9 cellular contexts compared by ENCODE assay signal in the genomic region with DNA sequence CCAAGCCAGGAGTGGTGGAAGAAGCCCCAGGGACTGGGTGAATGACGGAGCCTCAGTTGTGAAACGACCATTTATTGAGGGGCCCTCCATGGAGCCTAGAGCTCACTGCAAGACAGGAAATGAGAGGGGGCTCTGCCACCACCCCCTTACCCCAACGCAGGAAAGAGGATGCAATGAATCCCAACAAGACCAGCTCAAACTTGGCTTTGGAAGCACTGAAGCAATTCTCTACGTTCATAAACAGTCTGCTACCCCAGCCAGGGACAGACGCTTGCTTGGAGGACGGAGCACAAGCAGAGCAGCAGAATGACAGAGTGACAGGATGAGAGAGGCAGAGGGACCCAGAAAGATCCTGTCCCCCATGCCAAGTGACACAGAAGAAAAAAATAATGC. TPM values are rescaled to one million over a fixed set of nuclear protein-coding genes. Genes with fewer than 3 reads are reported as not detected.
DNase-seq lines count a peak whose midpoint lies in the region; ATAC-seq and TF ChIP-seq lines count a peak whose summit lies in the region.
"Had no signal": no experiment of that assay in that cellular context is flagged by ENCODE, and none has a peak within 500 bp of the region (broad histone marks: within the 10 kb centered on the region; RNA-seq: fewer than 3 reads in every experiment).

No MANE protein-coding gene starts in this region.

- TF ChIP-seq EP300 in gastroesophageal sphincter (IDR thresholded peaks at IDR 0.05): no peak

- peak overlapping the region; percentile 94 for H3K4me2 ChIP-seq in GM23248 (ENCODE audit: unreplicated experiment)

- peaks cover 40% of the 10 kb centered on the region for H3K4me1 ChIP-seq in GM23248 (ENCODE audit: insufficient read depth)
- peaks cover 11 to 77% (median 59%) of the 10 kb centered on the region in 3 donors for H3K4me1 ChIP-seq in gastroesophageal sphincter
- peaks cover 72 to 79% (median 73%) of the 10 kb centered on the region in 3 donors for H3K4me1 ChIP-seq in skeletal muscle tissue (ENCODE audit: control insufficient read depth in 3 of 3, insufficient read depth in 3 of 3, low read length in 3 of 3)

- H3F3A ChIP-seq in GM23248 (ENCODE audit: insufficient read depth): peaks cover 12% of the 10 kb centered on the region

- no peaks in the 10 kb centered on the region for H4K20me1 ChIP-seq in GM23248 (ENCODE audit: insufficient read depth)

- H3K4me3 ChIP-seq in GM23248 (peak overlapping the region; percentile 93), WERI-Rb-1 (ENCODE audit: low read depth, low read length) (peak overlapping the region; percentile 56), gastroesophageal sphincter (peak overlapping the region; percentile 95 to 96), skeletal muscle tissue (ENCODE audit: low read length in 3 of 3) (peak overlapping the region; percentile 79 to 89 (median 86))

- H2AFZ ChIP-seq in GM23248: 0 out of 2 replicates have a peak overlapping the region, but pooled peaks have one; percentile 56

- H3K9me3 ChIP-seq in GM23248 (ENCODE audit: low read depth): no peaks in the 10 kb centered on the region
- no peaks in the 10 kb centered on the region for H3K9me3 ChIP-seq in WERI-Rb-1 (ENCODE audit: severe bottlenecking)
- H3K9me3 ChIP-seq in gastroesophageal sphincter: no peaks in the 10 kb centered on the region
- no peaks in the 10 kb centered on the region for H3K9me3 ChIP-seq in skeletal muscle tissue (ENCODE audit: control insufficient read depth in 3 of 3, low read length in 3 of 3)

- peaks cover 57% of the 10 kb centered on the region for H3K79me2 ChIP-seq in GM23248 (ENCODE audit: insufficient read depth)

- WGBS in GM23248 (ENCODE audit: low coverage in 1 of 2, low lambda C conversion rate in 2 of 2, missing lambda C conversion rate in 2 of 2), 2 experiments: 1 to 3% methylated on average over 6 of the region's 6 CpGs
- WGBS in gastroesophageal sphincter (ENCODE audit: low coverage in 1 of 2), 2 donors: 0 to 8% methylated on average over 3 of the region's 6 CpGs

- no peaks in the 10 kb centered on the region for H3K36me3 ChIP-seq in GM23248 (ENCODE audit: low read depth)
- H3K36me3 ChIP-seq in WERI-Rb-1: peaks cover 19% of the 10 kb centered on the region
- no peaks in the 10 kb centered on the region for H3K36me3 ChIP-seq in gastroesophageal sphincter
- peaks cover 0 to 2% (median 0%) of the 10 kb centered on the region in 3 donors for H3K36me3 ChIP-seq in skeletal muscle tissue (ENCODE audit: control insufficient read depth in 3 of 3, insufficient read depth in 3 of 3, low read length in 3 of 3)

- in situ Hi-C loops in GM23248 (cut with MboI): no loop called here

- no peak for TF ChIP-seq CTCF in WERI-Rb-1 (IDR thresholded peaks at IDR 0.05; ENCODE audit: low read depth, low read length)
- TF ChIP-seq CTCF in gastroesophageal sphincter (IDR thresholded peaks at IDR 0.05): no peak

- no peak for ATAC-seq in gastroesophageal sphincter
- no peak for ATAC-seq in HG03457 (IDR thresholded peaks at IDR 0.05; ENCODE audit: unreplicated experiment)

- no peaks in the 10 kb centered on the region for H3K27me3 ChIP-seq in GM23248 (replicated peaks; ENCODE audit: insufficient read depth)
- H3K27me3 ChIP-seq in WERI-Rb-1 (ENCODE audit: insufficient read depth, low read depth, severe bottlenecking): no peaks in the 10 kb centered on the region
- H3K27me3 ChIP-seq in gastroesophageal sphincter: no peaks in the 10 kb centered on the region
- H3K27me3 ChIP-seq in skeletal muscle tissue (ENCODE audit: control insufficient read depth in 3 of 3, insufficient read depth in 3 of 3, low read length in 3 of 3): no peaks in the 10 kb centered on the region

- DNase-seq in GM23248 (peak; percentile 29), WERI-Rb-1 (no peak), NCI-H2081 treated with DMSO at 0.1 percent for 48 hours (lab: John Stamatoyannopoulos, UW) (no peak), pons (ENCODE audit: low spot score) (no peak)
- DNase-seq in stimulated activated CD4-positive, alpha-beta T cell treated with anti-CD3 and anti-CD28 coated beads, Interleukin-4, amount 100 ng/mL, for 1 hour: no peak

- H3K9me2 ChIP-seq in GM23248 (ENCODE audit: insufficient read depth): no peaks in the 10 kb centered on the region

- H3K27ac ChIP-seq in GM23248 (no peak overlapping the region), WERI-Rb-1 (no peak overlapping the region; the same call in 1 of the 2 replicates), gastroesophageal sphincter (peak overlapping the region; percentile 85 to 99 (median 94)), skeletal muscle tissue (ENCODE audit: low read depth, low read length) (peak overlapping the region; percentile 95)

- no peak for TF ChIP-seq POLR2A in gastroesophageal sphincter (IDR thresholded peaks at IDR 0.05)

- H3K9ac ChIP-seq in GM23248: peak overlapping the region; percentile 86
- H3K9ac ChIP-seq in skeletal muscle tissue (ENCODE audit: low read depth in 1 of 3, low read length in 3 of 3): peak overlapping the region; percentile 80 to 95 (median 90)

RNA-seq across cellular contexts. Expression of a gene that starts 1.0 kb away (rescaled TPM):
- total RNA-seq in GM23248 (2014; rRNA removed; shearing (Covaris generic)): 37.4 and 67.8 TPM in 2 replicates
- polyA plus RNA-seq in GM23248 (2016; fragmentation: Nextera tagmentation; extraction: Ambion mirVana): 4.6 and 5.3 TPM in 2 replicates
- 100 to 1,000 TPM in 1 of 4 donors, 10 to 100 TPM in 3; 62.3 to 138 (median 76.6) TPM for total RNA-seq in gastroesophageal sphincter
- total RNA-seq in skeletal muscle tissue: 137 TPM

RNA-seq across cellular contexts. Expression of a gene that starts 19.9 kb away (rescaled TPM):
- 7.6 and 11.2 TPM in 2 replicates for total RNA-seq in GM23248 (2014; rRNA removed; shearing (Covaris generic))
- 18.0 and 19.0 TPM in 2 replicates for polyA plus RNA-seq in GM23248 (2016; fragmentation: Nextera tagmentation; extraction: Ambion mirVana)
- total RNA-seq in gastroesophageal sphincter (1 to 10 TPM in 1 of 4 donors, not detected in 3; 1.2 TPM), skeletal muscle tissue (3.7 TPM)

RNA-seq across cellular contexts. Expression of a gene that starts 26.0 kb away (rescaled TPM):
- 42.5 and 50.8 TPM in 2 replicates for total RNA-seq in GM23248 (2014; rRNA removed; shearing (Covaris generic))
- polyA plus RNA-seq in GM23248 (2016; fragmentation: Nextera tagmentation; extraction: Ambion mirVana): 5.4 and 5.7 TPM in 2 replicates
- total RNA-seq in gastroesophageal sphincter: 10 to 100 TPM; 21.9 to 61.3 (median 41.3) TPM
- 12.5 TPM for total RNA-seq in skeletal muscle tissue

RNA-seq across cellular contexts. Expression of a gene that starts 30.9 kb away (rescaled TPM):
- not detected in 2 replicates for total RNA-seq in GM23248 (2014; rRNA removed; shearing (Covaris generic))
- not detected in 2 replicates for polyA plus RNA-seq in GM23248 (2016; fragmentation: Nextera tagmentation; extraction: Ambion mirVana)
- total RNA-seq in gastroesophageal sphincter (not detected), skeletal muscle tissue (not detected)
- total RNA-seq: H4 had no signal

RNA-seq across cellular contexts. Expression of a gene that starts 43.9 kb away (rescaled TPM):
- total RNA-seq in GM23248 (2014; rRNA removed; shearing (Covaris generic)): 1.3 TPM in 1 of 2 replicates, not detected in the other
- 2.0 and 2.7 TPM in 2 replicates for polyA plus RNA-seq in GM23248 (2016; fragmentation: Nextera tagmentation; extraction: Ambion mirVana)
- total RNA-seq in gastroesophageal sphincter (1 to 10 TPM; 2.7 to 9.5 (median 5.6) TPM), skeletal muscle tissue (not detected)

Comparison
In these comparisons a context has a peak if more than half of its experiments do, and no peak if none do; other contexts are left out.
1. H3K27ac ChIP-seq: peak in gastroesophageal sphincter (4 of 4) and skeletal muscle tissue (single experiment); none in GM23248 (single experiment) and WERI-Rb-1 (single experiment).
2. Peak in every context shown above with its lines, with median percentiles within 50 percentile points of each other: H3K4me3 ChIP-seq.